Comparison of ENCODE assay signal across 10 cellular contexts in the genomic region with DNA sequence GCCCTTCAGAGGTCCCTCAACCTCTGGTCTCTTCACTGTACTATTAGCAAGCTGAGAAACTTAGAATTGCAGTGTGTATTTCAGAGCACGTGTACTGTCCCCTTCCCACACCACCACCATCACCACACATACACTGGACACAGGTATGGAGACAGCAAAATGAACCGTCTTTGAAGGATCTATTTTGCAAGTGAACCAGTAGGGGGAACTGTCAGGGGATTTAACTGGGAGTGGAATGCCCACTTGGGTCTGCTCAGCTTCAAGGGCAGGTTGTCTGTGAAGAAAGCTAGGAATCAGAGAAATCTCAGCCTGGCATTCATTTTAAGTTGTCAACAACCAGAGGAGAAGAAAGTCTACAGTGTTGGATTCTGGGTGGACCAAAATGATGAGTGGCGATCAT.
DNase-seq lines count a peak whose midpoint lies in the region; ATAC-seq and TF ChIP-seq lines count a peak whose summit lies in the region.
"Had no signal": no experiment of that assay in that cellular context is flagged by ENCODE, and none has a peak within 500 bp of the region (broad histone marks: within the 10 kb centered on the region; RNA-seq: fewer than 3 reads in every experiment).

No MANE protein-coding gene starts in this region.

- peaks cover 30% of the 10 kb centered on the region for H3K4me1 Mint-ChIP-seq in type B pancreatic cell (ENCODE audit: unreplicated experiment)
- no peaks in the 10 kb centered on the region for H3K4me1 Mint-ChIP-seq in activated naive CD8-positive, alpha-beta T cell treated with anti-CD3 and anti-CD28 coated beads, Interleukin-2, amount 50 U/mL, for 24 hours

- intact Hi-C loops in left ventricle myocardium inferior (cut with micrococcal nuclease) = no loop called here

- H3K4me3 ChIP-seq in left ventricle myocardium inferior (no peak overlapping the region), right atrium auricular region (no peak overlapping the region), fibroblast of the aortic adventitia (ENCODE audit: low read depth, low read length) (no peak overlapping the region)
- H3K4me3 ChIP-seq: BLaER1 treated with 17β-estradiol and CSF1 and Interleukin-3, amounts not matched to agents 10 nM and 100 nM; SJCRH30 had no signal

- H3K4me1 ChIP-seq in left ventricle myocardium inferior (peaks cover 81% of the 10 kb centered on the region), right atrium auricular region (peaks cover 0 to 41% of the 10 kb centered on the region in 2 donors)
- H3K4me1 ChIP-seq: SJCRH30 had no signal

- H3K36me3 ChIP-seq in left ventricle myocardium inferior (no peaks in the 10 kb centered on the region), right atrium auricular region (no peaks in the 10 kb centered on the region)
- H3K36me3 ChIP-seq: BLaER1 treated with 17β-estradiol and CSF1 and Interleukin-3, amounts not matched to agents 10 nM and 100 nM; SJCRH30 had no signal

- H3K36me3 Mint-ChIP-seq in type B pancreatic cell = peaks cover 4% of the 10 kb centered on the region
- H3K36me3 Mint-ChIP-seq in activated naive CD8-positive, alpha-beta T cell treated with anti-CD3 and anti-CD28 coated beads, Interleukin-2, amount 50 U/mL, for 24 hours (ENCODE audit: low read depth) = no peaks in the 10 kb centered on the region

- H3K27me3 Mint-ChIP-seq in type B pancreatic cell = no peaks in the 10 kb centered on the region
- H3K27me3 Mint-ChIP-seq in activated naive CD8-positive, alpha-beta T cell treated with anti-CD3 and anti-CD28 coated beads, Interleukin-2, amount 50 U/mL, for 24 hours = no peaks in the 10 kb centered on the region

- ATAC-seq in activated naive CD8-positive, alpha-beta T cell treated with anti-CD3 and anti-CD28 coated beads, Interleukin-2, amount 50 U/mL, for 24 hours = no peak

- no peak overlapping the region for H3K4me3 Mint-ChIP-seq in type B pancreatic cell
- no peak overlapping the region for H3K4me3 Mint-ChIP-seq in activated naive CD8-positive, alpha-beta T cell treated with anti-CD3 and anti-CD28 coated beads, Interleukin-2, amount 50 U/mL, for 24 hours

- DNase-seq in left ventricle myocardium inferior = no peak
- DNase-seq in right atrium auricular region (ENCODE audit: low spot score) = no peak
- peak; percentile 3 for DNase-seq in RKO (ENCODE audit: low spot score)
- DNase-seq in fibroblast of the aortic adventitia (ENCODE audit: low read depth) = no peak
- no peak for DNase-seq in type B pancreatic cell (ENCODE audit: extremely low spot score, unreplicated experiment)
- no peak for DNase-seq in NCI-H2107 (lab: John Stamatoyannopoulos, UW)
- DNase-seq in activated naive CD8-positive, alpha-beta T cell treated with anti-CD3 and anti-CD28 coated beads, Interleukin-2, amount 50 U/mL, for 24 hours = no peak
- DNase-seq in NCI-H510A (lab: John Stamatoyannopoulos, UW) = no peak

- H3K9me3 ChIP-seq in left ventricle myocardium inferior (replicated peaks) (no peaks in the 10 kb centered on the region), right atrium auricular region (no peaks in the 10 kb centered on the region)

- H3K27ac ChIP-seq in left ventricle myocardium inferior (replicated peaks) (peak overlapping the region; percentile 77), right atrium auricular region (no peak overlapping the region)
- H3K27ac ChIP-seq: BLaER1 treated with 17β-estradiol and CSF1 and Interleukin-3, amounts not matched to agents 10 nM and 100 nM; SJCRH30 had no signal

- H3K9me3 Mint-ChIP-seq in type B pancreatic cell = no peaks in the 10 kb centered on the region
- H3K9me3 Mint-ChIP-seq in activated naive CD8-positive, alpha-beta T cell treated with anti-CD3 and anti-CD28 coated beads, Interleukin-2, amount 50 U/mL, for 24 hours = peaks cover 9% of the 10 kb centered on the region

- no peak overlapping the region for H3K27ac Mint-ChIP-seq in type B pancreatic cell
- no peak overlapping the region for H3K27ac Mint-ChIP-seq in activated naive CD8-positive, alpha-beta T cell treated with anti-CD3 and anti-CD28 coated beads, Interleukin-2, amount 50 U/mL, for 24 hours

- H3K27me3 ChIP-seq in left ventricle myocardium inferior (ENCODE audit: low read depth) (no peaks in the 10 kb centered on the region), right atrium auricular region (no peaks in the 10 kb centered on the region)
- H3K27me3 ChIP-seq: BLaER1 treated with 17β-estradiol and CSF1 and Interleukin-3, amounts not matched to agents 10 nM and 100 nM; SJCRH30 had no signal

- TF ChIP-seq CTCF in left ventricle myocardium inferior (IDR thresholded peaks at IDR 0.05; ENCODE audit: borderline replicate concordance) = peak; percentile 25
- TF ChIP-seq CTCF in right atrium auricular region (IDR thresholded peaks at IDR 0.05) = peak in 1 of 2 donors; percentile 35
- peak; percentile 14 for TF ChIP-seq CTCF in fibroblast of the aortic adventitia (IDR thresholded peaks at IDR 0.05; ENCODE audit: insufficient read depth, low read length)
- TF ChIP-seq CTCF in type B pancreatic cell (conservative IDR thresholded peaks at IDR 0.05) = peak; percentile 61
